In genomic region chr22:18966748-18967147, GRCh38 we compare ENCODE assay signal across 23 cellular contexts. TPM values are rescaled to one million over a fixed set of nuclear protein-coding genes. Genes with fewer than 3 reads are reported as not detected.
DNase-seq lines count a peak whose midpoint lies in the region; ATAC-seq and TF ChIP-seq lines count a peak whose summit lies in the region.
"Had no signal": no experiment of that assay in that cellular context is flagged by ENCODE, and none has a peak within 500 bp of the region (broad histone marks: within the 10 kb centered on the region; RNA-seq: fewer than 3 reads in every experiment).

No MANE protein-coding gene starts in this region.

- intact Hi-C loops in sciatic nerve (cut with DNase I): loop anchor here (10.0 kb wide), 1 partner anchor 1308 kb away; no protein-coding TSS in a partner anchor

- DNase-seq in G401 (ENCODE audit: low spot score) (peak; percentile 95), NCI-H226 (peak; percentile 4), glutamatergic neuron (no peak), sciatic nerve (ENCODE audit: low spot score) (peak; percentile 36), NCI-H510A treated with DMSO at 0.1 percent for 48 hours (lab: John Stamatoyannopoulos, UW) (no peak)
- DNase-seq: activated CD4-positive, alpha-beta T cell treated with anti-CD3 and anti-CD28 coated beads, Interleukin-2, amount 50 U/mL, for 4 hours; activated effector memory CD4-positive, alpha-beta T cell treated with Interleukin-2 at 50 U/mL for 16 hours; activated naive CD8-positive, alpha-beta T cell treated with anti-CD3 and anti-CD28 coated beads, Interleukin-2, amount 50 U/mL, for 24 hours; brain microvascular endothelial cell; CD4-positive, alpha-beta memory T cell; colonic mucosa; GDM1; naive thymus-derived CD8-positive, alpha-beta T cell; NCI-H1092; NCI-H2081; NCI-H524; RPMI8226; stimulated activated CD4-positive, alpha-beta T cell treated with anti-CD3 and anti-CD28 coated beads, Interleukin-1b, Interleukin-23, amount 100 ng/mL, for 48 hours; T-helper 9 cell; uterus had no signal

- H3K4me1 Mint-ChIP-seq in glutamatergic neuron (ENCODE audit: low read depth, unreplicated experiment): peaks cover 13% of the 10 kb centered on the region
- H3K4me1 Mint-ChIP-seq: stimulated activated effector memory CD8-positive, alpha-beta T cell treated with anti-CD3 and anti-CD28 coated beads, Interleukin-12 subunit alpha, Interleukin-12 subunit beta, amount 100 ng/mL, for 72 hours had no signal

- in situ Hi-C loops in G401 (cut with HindIII; ENCODE audit: low sequenced_read_pairs): no loop called here

- ATAC-seq in sciatic nerve (no peak), HG02970 (IDR thresholded peaks at IDR 0.05; ENCODE audit: low FRiP score, unreplicated experiment) (no peak), GM21367 (IDR thresholded peaks at IDR 0.05; ENCODE audit: unreplicated experiment) (no peak)
- ATAC-seq: activated naive CD8-positive, alpha-beta T cell treated with anti-CD3 and anti-CD28 coated beads, Interleukin-2, amount 50 U/mL, for 24 hours; naive thymus-derived CD8-positive, alpha-beta T cell; stimulated activated effector memory CD8-positive, alpha-beta T cell treated with anti-CD3 and anti-CD28 coated beads, Interleukin-12 subunit alpha, Interleukin-12 subunit beta, amount 100 ng/mL, for 72 hours had no signal

- H3K4me3 Mint-ChIP-seq in glutamatergic neuron (ENCODE audit: unreplicated experiment): peak overlapping the region; percentile 64
- H3K4me3 Mint-ChIP-seq: activated naive CD8-positive, alpha-beta T cell treated with anti-CD3 and anti-CD28 coated beads, Interleukin-2, amount 50 U/mL, for 24 hours; naive thymus-derived CD8-positive, alpha-beta T cell; stimulated activated effector memory CD8-positive, alpha-beta T cell treated with anti-CD3 and anti-CD28 coated beads, Interleukin-12 subunit alpha, Interleukin-12 subunit beta, amount 100 ng/mL, for 72 hours had no signal

- peaks cover 7% of the 10 kb centered on the region for H3K9me3 Mint-ChIP-seq in glutamatergic neuron (ENCODE audit: unreplicated experiment)
- H3K9me3 Mint-ChIP-seq: activated naive CD8-positive, alpha-beta T cell treated with anti-CD3 and anti-CD28 coated beads, Interleukin-2, amount 50 U/mL, for 24 hours; naive thymus-derived CD8-positive, alpha-beta T cell; stimulated activated effector memory CD8-positive, alpha-beta T cell treated with anti-CD3 and anti-CD28 coated beads, Interleukin-12 subunit alpha, Interleukin-12 subunit beta, amount 100 ng/mL, for 72 hours had no signal

- TF ChIP-seq CTCF in glutamatergic neuron (IDR thresholded peaks at IDR 0.05; ENCODE audit: partially characterized antibody, unreplicated experiment): no peak

- peak overlapping the region; percentile 89 for H3K27ac Mint-ChIP-seq in glutamatergic neuron (ENCODE audit: unreplicated experiment)
- H3K27ac Mint-ChIP-seq: activated naive CD8-positive, alpha-beta T cell treated with anti-CD3 and anti-CD28 coated beads, Interleukin-2, amount 50 U/mL, for 24 hours; CD4-positive, alpha-beta memory T cell; naive thymus-derived CD8-positive, alpha-beta T cell; stimulated activated effector memory CD8-positive, alpha-beta T cell treated with anti-CD3 and anti-CD28 coated beads, Interleukin-12 subunit alpha, Interleukin-12 subunit beta, amount 100 ng/mL, for 72 hours had no signal

- no peaks in the 10 kb centered on the region for H3K36me3 Mint-ChIP-seq in glutamatergic neuron (ENCODE audit: unreplicated experiment)
- H3K36me3 Mint-ChIP-seq: CD4-positive, alpha-beta memory T cell; naive thymus-derived CD8-positive, alpha-beta T cell; stimulated activated effector memory CD8-positive, alpha-beta T cell treated with anti-CD3 and anti-CD28 coated beads, Interleukin-12 subunit alpha, Interleukin-12 subunit beta, amount 100 ng/mL, for 72 hours had no signal

- H3K27me3 Mint-ChIP-seq in glutamatergic neuron (ENCODE audit: unreplicated experiment): peaks cover 14% of the 10 kb centered on the region

RNA-seq across cellular contexts. Expression of gene PRODH, which starts 30.7 kb away (rescaled TPM):
- 0.98 and 3.2 TPM in 2 replicates for total RNA-seq in G401 (2014; rRNA removed; shearing (Covaris generic))
- total RNA-seq in glutamatergic neuron (ENCODE audit: unreplicated experiment) (4.0 TPM), sciatic nerve (23.5 TPM)

Comparison
In these comparisons a context has a peak if more than half of its experiments do, and no peak if none do; other contexts are left out.
1. DNase-seq: peak in G401 (single experiment), NCI-H226 (single experiment) and sciatic nerve (single experiment); none in glutamatergic neuron (single experiment) and NCI-H510A treated with DMSO at 0.1 percent for 48 hours (single experiment).